ENCODE assay signal across 25 cellular contexts in the genomic region with DNA sequence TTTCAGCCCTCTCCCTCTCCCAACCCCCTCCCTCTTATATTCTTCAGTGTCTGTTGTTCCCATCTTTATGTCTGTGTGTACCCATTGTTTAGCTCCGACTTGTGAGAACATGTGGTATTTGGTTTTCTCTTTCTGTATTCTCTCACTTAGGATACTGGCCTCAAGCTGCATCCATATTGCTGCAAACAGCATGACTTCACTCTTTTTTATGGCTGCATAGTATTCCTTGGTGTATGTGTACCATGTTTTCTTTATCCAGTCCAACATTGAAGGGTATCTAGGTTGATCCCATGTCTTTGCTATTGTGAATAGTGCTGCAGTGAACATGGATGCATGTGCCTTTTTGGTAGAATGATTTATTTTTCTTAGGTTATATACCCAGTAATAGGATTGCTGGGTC.
"Had no signal": no experiment of that assay in that cellular context is flagged by ENCODE, and none has a peak within 500 bp of the region (broad histone marks: within the 10 kb centered on the region; RNA-seq: fewer than 3 reads in every experiment).

No MANE protein-coding gene starts in this region.

- FAIRE-seq: endometrium, keratinocyte had no signal

- H3K9me3 ChIP-seq: colonic mucosa, esophagus squamous epithelium, gastrocnemius medialis, lower lobe of right lung had no signal

- H3K27me3 ChIP-seq: colonic mucosa, esophagus squamous epithelium, gastrocnemius medialis, heart right ventricle, left lung had no signal

- H3K36me3 ChIP-seq: colonic mucosa, esophagus squamous epithelium, gastrocnemius medialis, left lung had no signal

- H3K4me1 ChIP-seq: colonic mucosa, esophagus squamous epithelium, gastrocnemius medialis, left lung, lower lobe of right lung had no signal

- ATAC-seq: effector memory CD8-positive, alpha-beta T cell; esophagus mucosa; gastrocnemius medialis; heart right ventricle; left cardiac atrium; left lung; left ventricle myocardium superior; lower lobe of right lung; naive thymus-derived CD4-positive, alpha-beta T cell had no signal

- H3K27ac ChIP-seq: colonic mucosa, epithelial cell of prostate, esophagus squamous epithelium, gastrocnemius medialis, heart right ventricle, left lung, lower lobe of right lung had no signal

- H3K4me3 ChIP-seq: colonic mucosa, esophagus squamous epithelium, gastrocnemius medialis, heart right ventricle, left lung, lower lobe of right lung had no signal

- DNase-seq: colonic mucosa; cortex of kidney; effector CD8-positive, alpha-beta T cell; effector memory CD8-positive, alpha-beta T cell; endodermal cell; erythroblast; esophagus squamous epithelium; foreskin fibroblast; foreskin melanocyte; gastrocnemius medialis; glutamatergic neuron; head of caudate nucleus; heart right ventricle; hippocampal formation; left cardiac atrium; left ventricle myocardium superior; lower lobe of right lung; mesendoderm; midbrain; naive thymus-derived CD4-positive, alpha-beta T cell had no signal
